29 cellular contexts compared by ENCODE assay signal in genomic region chr14:72500234-72500838, GRCh38.
DNase-seq lines count a peak whose midpoint lies in the region; ATAC-seq and TF ChIP-seq lines count a peak whose summit lies in the region.
"Had no signal": no experiment of that assay in that cellular context is flagged by ENCODE, and none has a peak within 500 bp of the region (broad histone marks: within the 10 kb centered on the region; RNA-seq: fewer than 3 reads in every experiment).

No MANE protein-coding gene starts in this region.

- no peaks in the 10 kb centered on the region for H3K9me3 Mint-ChIP-seq in stimulated activated effector memory CD8-positive, alpha-beta T cell treated with anti-CD3 and anti-CD28 coated beads, Interleukin-12 subunit alpha, Interleukin-12 subunit beta, amount 100 ng/mL, for 72 hours
- H3K9me3 Mint-ChIP-seq: CD8-positive, alpha-beta T cell had no signal

- TF ChIP-seq CTCF in mammary epithelial cell (conservative IDR thresholded peaks at IDR 0.05 in 1 of 2, IDR thresholded peaks at IDR 0.05 in 1 of 2; ENCODE audit: extremely low read depth in 1 of 2, insufficient read depth in 1 of 2, low read depth in 1 of 2, low read length in 2 of 2), result no peak

- dilution Hi-C loops in mammary epithelial cell (cut with HindIII; ENCODE audit: low sequenced_read_pairs), result no loop called here

- H3K27me3 ChIP-seq in GM23248 (replicated peaks; ENCODE audit: insufficient read depth) (peaks cover 25% of the 10 kb centered on the region), mammary epithelial cell (ENCODE audit: insufficient read depth, low read length) (no peaks in the 10 kb centered on the region)
- H3K27me3 ChIP-seq: esophagus muscularis mucosa, gastrocnemius medialis had no signal

- H3K36me3 ChIP-seq in GM23248 (ENCODE audit: low read depth) (no peaks in the 10 kb centered on the region), mammary epithelial cell (ENCODE audit: insufficient read depth, low read length) (no peaks in the 10 kb centered on the region)
- H3K36me3 ChIP-seq: esophagus muscularis mucosa, gastrocnemius medialis, thoracic aorta had no signal

- peaks cover 14% of the 10 kb centered on the region for H3K4me1 Mint-ChIP-seq in stimulated activated effector memory CD8-positive, alpha-beta T cell treated with anti-CD3 and anti-CD28 coated beads, Interleukin-12 subunit alpha, Interleukin-12 subunit beta, amount 100 ng/mL, for 72 hours

- BruUV-seq in mammary epithelial cell (replicated peaks; lab: Mats Ljungman, UMichigan), result no TSS peak

- peak; percentile 17 to 67 for DNase-seq in NCI-H524 (lab: John Stamatoyannopoulos, UW)
- DNase-seq in NCI-H524 treated with DMSO at 0.1 percent for 48 hours (lab: John Stamatoyannopoulos, UW), result no peak
- DNase-seq in GM23248, result peak; percentile 53
- DNase-seq in mammary epithelial cell, result peak; percentile 50
- no peak for DNase-seq in stimulated activated effector memory CD8-positive, alpha-beta T cell treated with anti-CD3 and anti-CD28 coated beads, Interleukin-12 subunit alpha, Interleukin-12 subunit beta, amount 100 ng/mL, for 72 hours (ENCODE audit: low spot score in 2 of 2)
- DNase-seq: activated CD4-positive, alpha-beta T cell treated with anti-CD3 and anti-CD28 coated beads, Interleukin-2, amount 50 U/mL, for 48 hours; activated CD8-positive, alpha-beta memory T cell treated with anti-CD3 and anti-CD28 coated beads, Interleukin-2, amount 50 U/mL, for 4 hours; activated naive CD4-positive, alpha-beta T cell treated with anti-CD3 and anti-CD28 coated beads, Interleukin-2, amount 50 U/mL, for 16 hours; amygdala; cortex of kidney; gastrocnemius medialis; GF-D8; H9; hippocampal formation; left colon; mesendoderm; MM.1S; RPMI8226; stimulated activated naive CD8-positive, alpha-beta T cell treated with anti-CD3 and anti-CD28 coated beads, Interleukin-15, Interleukin-2, amounts not matched to agents 100 U/mL and 50 U/mL, for 24 hours had no signal

- H3K4me2 ChIP-seq in GM23248 (ENCODE audit: unreplicated experiment) (no peak overlapping the region), mammary epithelial cell (ENCODE audit: insufficient read depth, low read depth, low read length) (no peak overlapping the region)
- H3K4me2 ChIP-seq: A549 had no signal

- H3K79me2 ChIP-seq in GM23248 (ENCODE audit: insufficient read depth) (no peaks in the 10 kb centered on the region), mammary epithelial cell (ENCODE audit: insufficient read depth, low read length) (no peaks in the 10 kb centered on the region)

- no peaks in the 10 kb centered on the region for H3K9me2 ChIP-seq in GM23248 (ENCODE audit: insufficient read depth)

- no peak overlapping the region for H3K9ac ChIP-seq in GM23248
- H3K9ac ChIP-seq in mammary epithelial cell (ENCODE audit: insufficient read depth, low read length), result no peak overlapping the region

- H3K27ac ChIP-seq in GM23248 (no peak overlapping the region), mammary epithelial cell (ENCODE audit: insufficient read depth, low read depth, low read length) (no peak overlapping the region)
- H3K27ac ChIP-seq: A549, esophagus muscularis mucosa, gastrocnemius medialis had no signal

- intact Hi-C loops in mammary epithelial cell (cut with micrococcal nuclease), result no loop called here

- in situ Hi-C loops in GM23248 (cut with MboI) (no loop called here), mammary epithelial cell (cut with MboI; ENCODE audit: low sequenced_read_pairs in 2 of 2) (no loop called here)

- 3 to 5% methylated on average over 4 of the region's 4 CpGs for WGBS in GM23248 (ENCODE audit: low coverage in 1 of 2, low lambda C conversion rate in 2 of 2, missing lambda C conversion rate in 2 of 2), 2 experiments
- 5% methylated on average over 4 of the region's 4 CpGs for WGBS in mammary epithelial cell (ENCODE audit: low coverage, missing lambda C conversion rate)

- ATAC-seq in stimulated activated effector memory CD8-positive, alpha-beta T cell treated with anti-CD3 and anti-CD28 coated beads, Interleukin-12 subunit alpha, Interleukin-12 subunit beta, amount 100 ng/mL, for 72 hours, result no peak
- ATAC-seq in HG03196 (IDR thresholded peaks at IDR 0.05; ENCODE audit: unreplicated experiment) (no peak), HG02884 (IDR thresholded peaks at IDR 0.05; ENCODE audit: unreplicated experiment) (no peak), GM21515 (IDR thresholded peaks at IDR 0.05; ENCODE audit: unreplicated experiment) (no peak)
- ATAC-seq: A549; activated CD4-positive, CD25-positive, alpha-beta regulatory T cell treated with anti-CD3 and anti-CD28 coated beads, Interleukin-2, amount 50 U/mL, for 24 hours; CD8-positive, alpha-beta T cell; gastrocnemius medialis; K562; left colon; stimulated activated naive CD8-positive, alpha-beta T cell treated with anti-CD3 and anti-CD28 coated beads, Interleukin-15, Interleukin-2, amounts not matched to agents 100 U/mL and 50 U/mL, for 24 hours had no signal

- no peak overlapping the region for H3K4me3 ChIP-seq in GM23248
- H3K4me3 ChIP-seq in mammary epithelial cell (replicated peaks in 1 of 3; ENCODE audit: insufficient read depth in 1 of 3, low read depth in 2 of 3, low read length in 3 of 3), result no peak overlapping the region
- H3K4me3 ChIP-seq: A549, esophagus muscularis mucosa, gastrocnemius medialis, K562, thoracic aorta had no signal

- H4K20me1 ChIP-seq in GM23248 (ENCODE audit: insufficient read depth) (no peaks in the 10 kb centered on the region), mammary epithelial cell (ENCODE audit: insufficient read depth, low read length) (no peaks in the 10 kb centered on the region)

- H2AFZ ChIP-seq in GM23248, result no peak overlapping the region
- peak overlapping the region; percentile 8 for H2AFZ ChIP-seq in mammary epithelial cell (ENCODE audit: low read depth, low read length)

- no peak overlapping the region for H3K4me3 Mint-ChIP-seq in stimulated activated effector memory CD8-positive, alpha-beta T cell treated with anti-CD3 and anti-CD28 coated beads, Interleukin-12 subunit alpha, Interleukin-12 subunit beta, amount 100 ng/mL, for 72 hours
- H3K4me3 Mint-ChIP-seq: activated T-helper 1 cell treated with anti-CD3 and anti-CD28 coated beads, Interleukin-12 subunit alpha, Interleukin-12 subunit beta, Interleukin-2, Interleukin-4 antibody, amounts not matched to agents 30 ng/mL and 10 ng/mL and 1 ng/mL, durations not matched to agents 14 hours and 24 hours and 36 hours; CD8-positive, alpha-beta T cell; H9 had no signal

- no peaks in the 10 kb centered on the region for H3K36me3 Mint-ChIP-seq in stimulated activated effector memory CD8-positive, alpha-beta T cell treated with anti-CD3 and anti-CD28 coated beads, Interleukin-12 subunit alpha, Interleukin-12 subunit beta, amount 100 ng/mL, for 72 hours
- H3K36me3 Mint-ChIP-seq: CD8-positive, alpha-beta T cell had no signal

- CTCF ChIA-PET in mammary epithelial cell (lab: Charles Lee; ENCODE audit: low non-redundant PET), result no interaction called here

- H3K9me3 ChIP-seq in GM23248 (ENCODE audit: low read depth) (no peaks in the 10 kb centered on the region), mammary epithelial cell (replicated peaks; ENCODE audit: insufficient read depth, low read length) (no peaks in the 10 kb centered on the region)
- H3K9me3 ChIP-seq: gastrocnemius medialis, thoracic aorta had no signal

- H3F3A ChIP-seq in GM23248 (ENCODE audit: insufficient read depth), result no peaks in the 10 kb centered on the region

- peak overlapping the region; percentile 78 for H3K27ac Mint-ChIP-seq in stimulated activated effector memory CD8-positive, alpha-beta T cell treated with anti-CD3 and anti-CD28 coated beads, Interleukin-12 subunit alpha, Interleukin-12 subunit beta, amount 100 ng/mL, for 72 hours
- H3K27ac Mint-ChIP-seq: activated T-helper 1 cell treated with anti-CD3 and anti-CD28 coated beads, Interleukin-12 subunit alpha, Interleukin-12 subunit beta, Interleukin-2, Interleukin-4 antibody, amounts not matched to agents 30 ng/mL and 10 ng/mL and 1 ng/mL, durations not matched to agents 14 hours and 24 hours and 36 hours; CD8-positive, alpha-beta T cell; H9 had no signal

- no peaks in the 10 kb centered on the region for H3K4me1 ChIP-seq in GM23248 (ENCODE audit: insufficient read depth)
- peaks cover 3% of the 10 kb centered on the region for H3K4me1 ChIP-seq in mammary epithelial cell (ENCODE audit: insufficient read depth, low read length)
- H3K4me1 ChIP-seq: A549, esophagus muscularis mucosa, gastrocnemius medialis had no signal

Comparison
In these comparisons a context has a peak if more than half of its experiments do, and no peak if none do; other contexts are left out.
1. DNase-seq: peak in NCI-H524 (2 of 2), GM23248 (single experiment) and mammary epithelial cell (single experiment); none in NCI-H524 treated with DMSO at 0.1 percent for 48 hours (single experiment) and stimulated activated effector memory CD8-positive, alpha-beta T cell treated with anti-CD3 and anti-CD28 coated beads, Interleukin-12 subunit alpha, Interleukin-12 subunit beta, amount 100 ng/mL, for 72 hours (0 of 2).